Comparison of ENCODE assay signal across 29 cellular contexts in the genomic region with DNA sequence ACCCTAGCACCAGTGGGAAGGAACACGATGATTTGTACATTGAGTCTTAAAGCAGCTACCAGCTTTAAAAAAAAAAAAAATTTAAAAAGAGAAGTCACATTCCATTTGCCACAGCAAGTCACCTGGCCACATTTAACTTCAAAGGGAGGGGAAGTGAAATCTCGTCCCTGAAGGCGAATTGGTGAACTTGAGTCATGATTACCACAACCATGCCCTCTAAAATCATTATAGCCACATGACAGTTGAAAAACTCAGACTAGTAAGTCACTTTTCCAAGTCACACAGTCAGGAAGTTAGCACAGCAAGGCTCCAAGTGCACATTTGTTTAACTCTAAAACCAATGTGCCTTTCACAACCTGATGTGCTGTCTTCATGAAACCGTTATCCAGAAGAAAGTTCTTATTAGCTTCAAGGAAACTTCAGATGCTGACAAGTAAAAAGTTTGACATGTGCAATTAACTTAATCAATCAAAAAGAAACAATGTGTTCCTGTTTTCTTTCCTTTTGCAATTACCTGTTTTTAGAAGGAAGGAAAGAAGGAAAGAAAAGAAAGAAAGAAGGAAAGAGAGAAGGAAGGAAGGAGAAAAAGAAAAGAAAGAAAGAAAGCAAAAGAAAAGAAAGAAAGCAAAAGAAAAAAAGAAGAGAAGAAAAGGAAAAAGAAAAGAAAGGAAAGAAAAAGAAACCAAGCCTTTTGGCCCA. TPM values are rescaled to one million over a fixed set of nuclear protein-coding genes. Genes with fewer than 3 reads are reported as not detected.
DNase-seq lines count a peak whose midpoint lies in the region; ATAC-seq, FAIRE-seq and TF ChIP-seq lines count a peak whose summit lies in the region.
"Had no signal": no experiment of that assay in that cellular context is flagged by ENCODE, and none has a peak within 500 bp of the region (broad histone marks: within the 10 kb centered on the region; RNA-seq: fewer than 3 reads in every experiment).

No MANE protein-coding gene starts in this region.

- no peak for TF ChIP-seq CTCF in OCI-LY3 (IDR thresholded peaks at IDR 0.05; ENCODE audit: low read depth, low read length)
- no peak for TF ChIP-seq CTCF in choroid plexus epithelial cell (conservative IDR thresholded peaks at IDR 0.05; ENCODE audit: low read depth, low read length)

- no peak overlapping the region for H3K9ac ChIP-seq in OCI-LY3 (ENCODE audit: low read length)
- H3K9ac ChIP-seq: BLaER1 had no signal

- CTCF ChIA-PET in activated CD4-positive, alpha-beta T cell treated with anti-CD3 and anti-CD28 coated beads for 36 hours (lab: Charles Lee), result no interaction called here

- H3K4me3 Mint-ChIP-seq in activated CD4-positive, alpha-beta T cell treated with anti-CD3 and anti-CD28 coated beads for 36 hours, result no peak overlapping the region
- H3K4me3 Mint-ChIP-seq: brain, IgD-negative memory B cell, nephron had no signal

- intact Hi-C loops in activated CD4-positive, alpha-beta T cell treated with anti-CD3 and anti-CD28 coated beads for 36 hours (cut with DNase I, micrococcal nuclease), result no loop called here

- DNase-seq in activated CD4-positive, alpha-beta T cell treated with anti-CD3 and anti-CD28 coated beads for 36 hours, result no peak
- no peak for DNase-seq in activated CD4-positive, alpha-beta T cell treated with anti-CD3 and anti-CD28 coated beads, Interleukin-2, amount 50 U/mL, for 4 hours
- DNase-seq in Jurkat, Clone E6-1 (ENCODE audit: low read depth, low spot score), result peak; percentile 14
- peak; percentile 41 for DNase-seq in choroid plexus epithelial cell (ENCODE audit: low read depth)
- DNase-seq in H54 (ENCODE audit: insufficient read length, low spot score), result no peak
- DNase-seq in HT-29 (ENCODE audit: low spot score), result no peak
- DNase-seq: 8988T; glutamatergic neuron; left ventricle myocardium superior; NCI-H1092; NCI-H2081; NCI-H446 treated with DMSO at 0.1 percent for 48 hours; right lobe of liver; SHP77; stimulated activated CD4-positive, alpha-beta T cell treated with anti-CD3 and anti-CD28 coated beads, Interleukin-15, amount 100 ng/mL, for 24 hours; T-helper 1 cell; WERI-Rb-1 had no signal

- no peak for FAIRE-seq in H54 (lab: Jason Lieb, UNC)
- FAIRE-seq: endometrium, GM18507 had no signal

- H3K9me3 Mint-ChIP-seq in activated CD4-positive, alpha-beta T cell treated with anti-CD3 and anti-CD28 coated beads for 36 hours (ENCODE audit: low read depth), result no peaks in the 10 kb centered on the region

- no peaks in the 10 kb centered on the region for H3K36me3 ChIP-seq in OCI-LY3 (replicated peaks; ENCODE audit: low read depth, low read length)
- H3K36me3 ChIP-seq: BLaER1, colonic mucosa, right lobe of liver, vagina, WERI-Rb-1 had no signal

- no peak for TF ChIP-seq POLR2A in H54 (IDR thresholded peaks at IDR 0.05; ENCODE audit: low read depth, low read length)

- peaks cover 12% of the 10 kb centered on the region for H3K27me3 Mint-ChIP-seq in activated CD4-positive, alpha-beta T cell treated with anti-CD3 and anti-CD28 coated beads for 36 hours
- H3K27me3 Mint-ChIP-seq: brain, IgD-negative memory B cell had no signal

- H2AFZ ChIP-seq in OCI-LY3 (ENCODE audit: low read depth, low read length), result no peak overlapping the region; the same call in 1 of the 2 replicates

- peaks cover 33% of the 10 kb centered on the region for H3K4me1 ChIP-seq in OCI-LY3 (ENCODE audit: low read length)
- H3K4me1 ChIP-seq: BLaER1, colonic mucosa, vagina had no signal

- no peaks in the 10 kb centered on the region for H3K9me3 ChIP-seq in OCI-LY3 (ENCODE audit: insufficient read depth, low read length)
- H3K9me3 ChIP-seq: BLaER1, colonic mucosa, right lobe of liver, vagina had no signal

- H3K79me2 ChIP-seq in OCI-LY3 (ENCODE audit: low read length), result no peaks in the 10 kb centered on the region

- no peaks in the 10 kb centered on the region for H3K27me3 ChIP-seq in OCI-LY3 (ENCODE audit: low read depth, low read length)
- H3K27me3 ChIP-seq: BLaER1, colonic mucosa, right lobe of liver, vagina had no signal

- peaks cover 3% of the 10 kb centered on the region for H3K4me1 Mint-ChIP-seq in activated CD4-positive, alpha-beta T cell treated with anti-CD3 and anti-CD28 coated beads for 36 hours
- H3K4me1 Mint-ChIP-seq: IgD-negative memory B cell had no signal

- no peaks in the 10 kb centered on the region for H3K36me3 Mint-ChIP-seq in activated CD4-positive, alpha-beta T cell treated with anti-CD3 and anti-CD28 coated beads for 36 hours (ENCODE audit: low read depth)
- H3K36me3 Mint-ChIP-seq: brain, IgD-negative memory B cell had no signal

- H4K20me1 ChIP-seq in OCI-LY3 (ENCODE audit: insufficient read depth, low read length), result no peaks in the 10 kb centered on the region
- H4K20me1 ChIP-seq: BLaER1 had no signal

- no peak overlapping the region for H3K27ac Mint-ChIP-seq in activated CD4-positive, alpha-beta T cell treated with anti-CD3 and anti-CD28 coated beads for 36 hours
- H3K27ac Mint-ChIP-seq: brain, IgD-negative memory B cell, nephron had no signal

- ATAC-seq in activated CD4-positive, alpha-beta T cell treated with anti-CD3 and anti-CD28 coated beads for 36 hours, result peak; percentile 57
- no peak for ATAC-seq in GM21390 (IDR thresholded peaks at IDR 0.05; ENCODE audit: unreplicated experiment)
- ATAC-seq: HCT116, left ventricle myocardium superior, right lobe of liver had no signal

- no peak overlapping the region for H3K4me3 ChIP-seq in Jurkat, Clone E6-1 (ENCODE audit: low read length)
- H3K4me3 ChIP-seq in OCI-LY3 (ENCODE audit: low read length) (no peak overlapping the region), choroid plexus epithelial cell (ENCODE audit: low read depth, low read length) (no peak overlapping the region)
- H3K4me3 ChIP-seq: BLaER1, colonic mucosa, right lobe of liver, vagina had no signal

- peak overlapping the region; percentile 28 for H3K4me2 ChIP-seq in OCI-LY3 (ENCODE audit: low read length)
- H3K4me2 ChIP-seq: BLaER1 had no signal

- H3K27ac ChIP-seq in OCI-LY3 (ENCODE audit: low read length), result peak overlapping the region; percentile 8; the same call in 1 of the 2 replicates
- H3K27ac ChIP-seq: BLaER1, colonic mucosa, right lobe of liver, vagina, WERI-Rb-1 had no signal

- POLR2A ChIA-PET in activated CD4-positive, alpha-beta T cell treated with anti-CD3 and anti-CD28 coated beads for 36 hours (lab: Charles Lee), result no interaction called here

RNA-seq across cellular contexts. Expression of a gene that starts 8.3 kb away (rescaled TPM):
- total RNA-seq in activated CD4-positive, alpha-beta T cell treated with anti-CD3 and anti-CD28 coated beads for 36 hours, result not detected
- 0.85 TPM for polyA plus RNA-seq in Jurkat, Clone E6-1 (2012; ENCODE audit: insufficient read depth, insufficient read length)
- total RNA-seq in HT-29 (2014; rRNA removed; shearing (Covaris generic)), result 19.5 and 31.9 TPM in 2 replicates
- total RNA-seq: activated CD8-positive, alpha-beta memory T cell treated with anti-CD3 and anti-CD28 coated beads for 36 hours had no signal
- polyA plus RNA-seq: IgD-negative memory B cell had no signal

Comparison
In these comparisons a context has a peak if more than half of its experiments do, and no peak if none do; other contexts are left out.
1. DNase-seq: peak in Jurkat, Clone E6-1 (single experiment) and choroid plexus epithelial cell (single experiment); none in activated CD4-positive, alpha-beta T cell treated with anti-CD3 and anti-CD28 coated beads for 36 hours (single experiment), activated CD4-positive, alpha-beta T cell treated with anti-CD3 and anti-CD28 coated beads, Interleukin-2, amount 50 U/mL, for 4 hours (0 of 2), H54 (single experiment) and HT-29 (single experiment).
2. RNA of a gene that starts 8.3 kb away (total RNA-seq): 19.5 to 31.9 TPM in HT-29; not detected in activated CD4-positive, alpha-beta T cell treated with anti-CD3 and anti-CD28 coated beads for 36 hours; every median in the first group is over 10 times any median in the second.